9 cellular contexts compared by ENCODE assay signal in genomic region chr17:60523822-60524221, GRCh38. TPM values are rescaled to one million over a fixed set of nuclear protein-coding genes. Genes with fewer than 3 reads are reported as not detected.
DNase-seq lines count a peak whose midpoint lies in the region; ATAC-seq and TF ChIP-seq lines count a peak whose summit lies in the region.
"Had no signal": no experiment of that assay in that cellular context is flagged by ENCODE, and none has a peak within 500 bp of the region (broad histone marks: within the 10 kb centered on the region; RNA-seq: fewer than 3 reads in every experiment).

No MANE protein-coding gene starts in this region.

- no peak for TF ChIP-seq RAD21 in SK-N-SH (IDR thresholded peaks at IDR 0.05; ENCODE audit: low read length)

- H3K36me3 ChIP-seq in SK-N-SH (replicated peaks in 1 of 2; ENCODE audit: control insufficient read depth in 1 of 2, insufficient read depth in 2 of 2, low read length in 1 of 2) = peaks cover 3 to 16% of the 10 kb centered on the region in 2 experiments
- H3K36me3 ChIP-seq in skeletal muscle satellite cell (ENCODE audit: insufficient read depth, low read length) = peaks cover 16% of the 10 kb centered on the region

- H3K27ac ChIP-seq in SK-N-SH (ENCODE audit: low read depth in 2 of 2, low read length in 1 of 2) (peak overlapping the region; percentile 5 to 99; a peak in 1 of 4 replicates), VCaP (peak overlapping the region; percentile 97)
- H3K27ac ChIP-seq: 22Rv1 had no signal

- H3K4me3 ChIP-seq in SK-N-SH (ENCODE audit: low read depth in 2 of 2, low read length in 1 of 2) = peak overlapping the region; percentile 90 to 93
- peak overlapping the region; percentile 100 for H3K4me3 ChIP-seq in fibroblast of the aortic adventitia (ENCODE audit: low read depth, low read length)
- peak overlapping the region; percentile 98 for H3K4me3 ChIP-seq in skeletal muscle satellite cell (ENCODE audit: low read length)

- H3K4me2 ChIP-seq in SK-N-SH (peak overlapping the region; percentile 78), skeletal muscle satellite cell (ENCODE audit: low read length) (peak overlapping the region; percentile 84)

- H3F3A ChIP-seq in SK-N-SH (replicated peaks; ENCODE audit: insufficient read depth) = peaks cover 3% of the 10 kb centered on the region

- POLR2A ChIA-PET in SK-N-SH (lab: Yijun Ruan, JAX) = no interaction called here

- H3K9me2 ChIP-seq in SK-N-SH = no peaks in the 10 kb centered on the region

- TF ChIP-seq EP300 in SK-N-SH (IDR thresholded peaks at IDR 0.05; ENCODE audit: borderline replicate concordance in 1 of 2, low read depth in 1 of 2, low read length in 1 of 2) = no peak

- CTCF ChIA-PET in SK-N-SH (lab: Yijun Ruan, JAX) = interaction anchor here (0.7 to 3.3 kb wide), 5 partner anchors 11 to 77 kb away, joined by 3 to 18 read pairs (median 5); no protein-coding TSS in a partner anchor

- no peak overlapping the region for H2AFZ ChIP-seq in SK-N-SH (ENCODE audit: low read depth)

- peaks cover 61% of the 10 kb centered on the region for H4K20me1 ChIP-seq in SK-N-SH (ENCODE audit: insufficient read depth)

- no peak for ATAC-seq in SK-N-SH treated with all-trans-retinoic acid at 6 μM for 48 hours
- ATAC-seq in GM19463 (IDR thresholded peaks at IDR 0.05; ENCODE audit: unreplicated experiment) = no peak

- 3% methylated on average over 1 of the region's 1 CpG for WGBS in SK-N-SH (ENCODE audit: low lambda C conversion rate)

- TF ChIP-seq CTCF in SK-N-SH (IDR thresholded peaks at IDR 0.05) = no peak
- no peak for TF ChIP-seq CTCF in VCaP (conservative IDR thresholded peaks at IDR 0.05)
- TF ChIP-seq CTCF in fibroblast of the aortic adventitia (IDR thresholded peaks at IDR 0.05; ENCODE audit: insufficient read depth, low read length) = no peak

- H3K27me3 ChIP-seq in SK-N-SH (ENCODE audit: insufficient read depth) (no peaks in the 10 kb centered on the region), skeletal muscle satellite cell (ENCODE audit: control insufficient read depth, insufficient read depth, low read length) (no peaks in the 10 kb centered on the region)

- H3K9me3 ChIP-seq in SK-N-SH = no peaks in the 10 kb centered on the region
- H3K9me3 ChIP-seq in skeletal muscle satellite cell (replicated peaks; ENCODE audit: low read length) = no peaks in the 10 kb centered on the region

- peaks cover 91% of the 10 kb centered on the region for H3K79me2 ChIP-seq in SK-N-SH (ENCODE audit: insufficient read depth)

- H3K9ac ChIP-seq in SK-N-SH = peak overlapping the region; percentile 98
- H3K9ac ChIP-seq in skeletal muscle satellite cell (ENCODE audit: low read depth, low read length) = peak overlapping the region; percentile 98

- DNase-seq in SK-N-SH = no peak
- DNase-seq in fibroblast of the aortic adventitia (ENCODE audit: low read depth) = no peak
- DNase-seq in NCI-H1694 treated with DMSO at 0.1 percent for 48 hours (lab: John Stamatoyannopoulos, UW) = no peak
- no peak for DNase-seq in anterior cingulate cortex (lab: John Stamatoyannopoulos, UW)

- peaks cover 0 to 14% of the 10 kb centered on the region in 2 experiments; a peak in 2 of 4 replicates for H3K4me1 ChIP-seq in SK-N-SH (ENCODE audit: control insufficient read depth in 1 of 2, insufficient read depth in 2 of 2, low read depth in 1 of 2, low read length in 1 of 2)
- H3K4me1 ChIP-seq in skeletal muscle satellite cell (ENCODE audit: control insufficient read depth, insufficient read depth, low read length) = peaks cover 14% of the 10 kb centered on the region

TF ChIP-seq in SK-N-SH, 30 proteins besides CTCF, POLR2A, EP300 and RAD21:
- TF ChIP-seq GABPA (IDR thresholded peaks at IDR 0.05; ENCODE audit: low read depth) = no peak
- no peak for TF ChIP-seq POLR2AphosphoS5 (IDR thresholded peaks at IDR 0.05; ENCODE audit: low read depth, low read length)
- TF ChIP-seq ZBTB33 (IDR thresholded peaks at IDR 0.05; ENCODE audit: borderline replicate concordance, low read depth) = no peak
- TF ChIP-seq FOXM1 (IDR thresholded peaks at IDR 0.05; ENCODE audit: low read depth) = no peak
- TF ChIP-seq GATA2 (CRISPR knock-in tag; IDR thresholded peaks at IDR 0.05) = 0 out of 2 replicates have a peak, but pooled peaks have one; percentile 3
- TF ChIP-seq SMC3 (IDR thresholded peaks at IDR 0.05; ENCODE audit: low read depth, low read length) = no peak
- no peak for TF ChIP-seq IRF3 (IDR thresholded peaks at IDR 0.05; ENCODE audit: low read depth, low read length)
- no peak for TF ChIP-seq CHD2 (IDR thresholded peaks at IDR 0.05; ENCODE audit: low read length, partially characterized antibody)
- TF ChIP-seq MXI1 (IDR thresholded peaks at IDR 0.05; ENCODE audit: low read depth, low read length) = 0 out of 2 replicates have a peak, but pooled peaks have one; percentile 17

TF ChIP-seq in SK-N-SH treated with all-trans-retinoic acid at 6 μM for 48 hours, 23 proteins besides CTCF, POLR2A, EP300 and RAD21:
- no peak for TF ChIP-seq ZNF70 (CRISPR knock-in tag; IDR thresholded peaks at IDR 0.05)
- no peak for TF ChIP-seq RARB (CRISPR knock-in tag; IDR thresholded peaks at IDR 0.05)
- no peak for TF ChIP-seq TOX (CRISPR knock-in tag; IDR thresholded peaks at IDR 0.05; ENCODE audit: borderline replicate concordance)
- no peak for TF ChIP-seq PPARA (CRISPR knock-in tag; IDR thresholded peaks at IDR 0.05; ENCODE audit: borderline replicate concordance)
- TF ChIP-seq ZFP30 (CRISPR knock-in tag; IDR thresholded peaks at IDR 0.05) = no peak
- TF ChIP-seq ZNF565 (CRISPR knock-in tag; conservative IDR thresholded peaks at IDR 0.05; ENCODE audit: low read depth) = no peak
- TF ChIP-seq ZFP3 (CRISPR knock-in tag; IDR thresholded peaks at IDR 0.05) = no peak
TF ChIP-seq in SK-N-SH treated with all-trans-retinoic acid at 6 μM for 48 hours: peak in this region for 0.

RNA-seq across cellular contexts. Expression of gene APPBP2, which starts 2.2 kb away (rescaled TPM):
- polyA plus RNA-seq in SK-N-SH (2012; rRNA removed) = 7.6 and 12.5 TPM in 2 replicates
- polyA plus RNA-seq in SK-N-SH (2012; cell fraction: cytosol; rRNA removed) = 12.2 and 13.3 TPM in 2 replicates
- 7.8 and 16.3 TPM in 2 replicates for polyA plus RNA-seq in SK-N-SH (2012; cell fraction: nucleus; rRNA removed)
- total RNA-seq in fibroblast of the aortic adventitia (ENCODE audit: low replicate concordance) = 44.6 and 47.0 TPM in 2 replicates
- total RNA-seq in skeletal muscle satellite cell (2012; rRNA removed) = 24.2 and 27.6 TPM in 2 replicates
